Comparison of ENCODE assay signal across 10 cellular contexts in genomic region chr7:27346531-27347260, GRCh38.
DNase-seq lines count a peak whose midpoint lies in the region; ATAC-seq and TF ChIP-seq lines count a peak whose summit lies in the region.
"Had no signal": no experiment of that assay in that cellular context is flagged by ENCODE, and none has a peak within 500 bp of the region (broad histone marks: within the 10 kb centered on the region; RNA-seq: fewer than 3 reads in every experiment).

No MANE protein-coding gene starts in this region.

- no peaks in the 10 kb centered on the region for H3K36me3 ChIP-seq in aorta (ENCODE audit: control insufficient read depth in 1 of 2, insufficient read depth in 2 of 2, low read length in 1 of 2)

- H3K4me1 Mint-ChIP-seq in activated naive CD8-positive, alpha-beta T cell treated with anti-CD3 and anti-CD28 coated beads for 36 hours = no peaks in the 10 kb centered on the region

- no peak overlapping the region for H3K27ac Mint-ChIP-seq in activated naive CD8-positive, alpha-beta T cell treated with anti-CD3 and anti-CD28 coated beads for 36 hours

- no peak for TF ChIP-seq CTCF in VCaP (conservative IDR thresholded peaks at IDR 0.05)
- TF ChIP-seq CTCF in coronary artery (IDR thresholded peaks at IDR 0.05) = no peak

- H3K4me3 ChIP-seq in aorta (ENCODE audit: low read length in 2 of 2) (no peak overlapping the region), coronary artery (no peak overlapping the region)

- WGBS in aorta, 2 donors = 26% methylated on average over 10 of the region's 10 CpGs

- H3K27me3 Mint-ChIP-seq in activated naive CD8-positive, alpha-beta T cell treated with anti-CD3 and anti-CD28 coated beads for 36 hours = peaks cover 29% of the 10 kb centered on the region

- no peaks in the 10 kb centered on the region for H3K36me3 Mint-ChIP-seq in activated naive CD8-positive, alpha-beta T cell treated with anti-CD3 and anti-CD28 coated beads for 36 hours

- no peaks in the 10 kb centered on the region for H3K27me3 ChIP-seq in aorta (ENCODE audit: control insufficient read depth in 1 of 2, insufficient read depth in 2 of 2, low read length in 1 of 2)

- H3K27ac ChIP-seq in VCaP (peak overlapping the region; percentile 98), aorta (ENCODE audit: low read depth in 1 of 2, low read length in 2 of 2) (no peak overlapping the region), coronary artery (no peak overlapping the region)

- H3K9me3 Mint-ChIP-seq in activated naive CD8-positive, alpha-beta T cell treated with anti-CD3 and anti-CD28 coated beads for 36 hours = no peaks in the 10 kb centered on the region

- no peak overlapping the region for H3K4me3 Mint-ChIP-seq in activated naive CD8-positive, alpha-beta T cell treated with anti-CD3 and anti-CD28 coated beads for 36 hours

- DNase-seq in Right ventricle myocardium superior = no peak
- no peak for DNase-seq in Right ventricle myocardium inferior (ENCODE audit: missing footprints)
- DNase-seq in left kidney (ENCODE audit: low read depth, low spot score) = peak; percentile 43
- peak; percentile 61 to 76 for DNase-seq in aorta
- no peak for DNase-seq in stimulated activated CD4-positive, alpha-beta T cell treated with anti-CD3 and anti-CD28 coated beads, Interleukin-4, amount 100 ng/mL, for 4 hours
- DNase-seq in activated naive CD8-positive, alpha-beta T cell treated with anti-CD3 and anti-CD28 coated beads for 36 hours = no peak
- DNase-seq in coronary artery (ENCODE audit: low spot score) = no peak
- DNase-seq: AML-193, NCI-H1694 had no signal

- intact Hi-C loops in Right ventricle myocardium superior (cut with DNase I) (no loop called here), Right ventricle myocardium inferior (cut with DNase I) (no loop called here), aorta (cut with DNase I) (no loop called here)

- no peaks in the 10 kb centered on the region for H3K4me1 ChIP-seq in aorta (ENCODE audit: control insufficient read depth in 1 of 2, insufficient read depth in 2 of 2, low read length in 2 of 2)

- no peaks in the 10 kb centered on the region for H3K9me3 ChIP-seq in aorta (ENCODE audit: control insufficient read depth, low read length)

- ATAC-seq in Right ventricle myocardium superior (ENCODE audit: poor library complexity) = peak; percentile 31
- no peak for ATAC-seq in Right ventricle myocardium inferior
- peak; percentile 57 for ATAC-seq in aorta (ENCODE audit: low FRiP score)

Comparison
In these comparisons a context has a peak if more than half of its experiments do, and no peak if none do; other contexts are left out.
1. DNase-seq: peak in left kidney (single experiment) and aorta (2 of 2); none in Right ventricle myocardium superior (single experiment), Right ventricle myocardium inferior (single experiment), stimulated activated CD4-positive, alpha-beta T cell treated with anti-CD3 and anti-CD28 coated beads, Interleukin-4, amount 100 ng/mL, for 4 hours (0 of 2), activated naive CD8-positive, alpha-beta T cell treated with anti-CD3 and anti-CD28 coated beads for 36 hours (single experiment) and coronary artery (single experiment).